In genomic region chr3:173553635-173554280, GRCh38 we compare ENCODE assay signal across 9 cellular contexts.
DNase-seq lines count a peak whose midpoint lies in the region; ATAC-seq, FAIRE-seq and TF ChIP-seq lines count a peak whose summit lies in the region.
"Had no signal": no experiment of that assay in that cellular context is flagged by ENCODE, and none has a peak within 500 bp of the region (broad histone marks: within the 10 kb centered on the region; RNA-seq: fewer than 3 reads in every experiment).

No MANE protein-coding gene starts in this region.

- H2AFZ ChIP-seq in HepG2 (ENCODE audit: low read length): no peak overlapping the region

- 5% methylated on average over 3 of the region's 3 CpGs for WGBS in HepG2 (ENCODE audit: low lambda C conversion rate)

- in situ Hi-C loops in HepG2 (cut with HindIII; ENCODE audit: extremely low pct_ligation_motif_present, low pct_unique_long_range_greater_than_20kb): no loop called here

- TF ChIP-seq POLR2A in HepG2 (IDR thresholded peaks at IDR 0.05; ENCODE audit: insufficient read depth in 1 of 2, low read depth in 2 of 2, low read length in 2 of 2): no peak

- H3K4me3 Mint-ChIP-seq in brain: no peak overlapping the region
- no peak overlapping the region for H3K4me3 Mint-ChIP-seq in activated CD4-positive, alpha-beta T cell treated with anti-CD3 and anti-CD28 coated beads, Interleukin-2, amount 10 ng/mL, durations not matched to agents 7 days and 5 days
- no peak overlapping the region for H3K4me3 Mint-ChIP-seq in activated T-helper 2 cell treated with anti-CD3 and anti-CD28 coated beads, Interferon-gamma antibody, Interleukin-2, Interleukin-4, amounts not matched to agents 10 μg/mL and 5 μg/mL and 100 μg/mL, durations not matched to agents 14 hours and 24 hours and 36 hours (ENCODE audit: low read depth)
- H3K4me3 Mint-ChIP-seq: activated naive CD4-positive, alpha-beta T cell treated with anti-CD3 and anti-CD28 coated beads, Interleukin-2, amount 50 U/mL, for 24 hours had no signal

- H3K4me1 Mint-ChIP-seq in brain: peaks cover 11% of the 10 kb centered on the region
- no peaks in the 10 kb centered on the region for H3K4me1 Mint-ChIP-seq in activated CD4-positive, alpha-beta T cell treated with anti-CD3 and anti-CD28 coated beads, Interleukin-2, amount 10 ng/mL, durations not matched to agents 7 days and 5 days
- no peaks in the 10 kb centered on the region for H3K4me1 Mint-ChIP-seq in activated T-helper 2 cell treated with anti-CD3 and anti-CD28 coated beads, Interferon-gamma antibody, Interleukin-2, Interleukin-4, amounts not matched to agents 10 μg/mL and 5 μg/mL and 100 μg/mL, durations not matched to agents 14 hours and 24 hours and 36 hours (ENCODE audit: low read depth)
- H3K4me1 Mint-ChIP-seq: activated naive CD4-positive, alpha-beta T cell treated with anti-CD3 and anti-CD28 coated beads, Interleukin-2, amount 50 U/mL, for 24 hours had no signal

- peak; percentile 76 to 79 for TF ChIP-seq CTCF in brain (conservative IDR thresholded peaks at IDR 0.05)
- TF ChIP-seq CTCF in HepG2 (CRISPR knock-in tag; IDR thresholded peaks at IDR 0.05): peak; percentile 43

- BruUV-seq in HepG2 (replicated peaks; lab: Mats Ljungman, UMichigan): no TSS peak

- no peak overlapping the region for H3K27ac Mint-ChIP-seq in brain
- no peak overlapping the region for H3K27ac Mint-ChIP-seq in activated CD4-positive, alpha-beta T cell treated with anti-CD3 and anti-CD28 coated beads, Interleukin-2, amount 10 ng/mL, durations not matched to agents 7 days and 5 days
- H3K27ac Mint-ChIP-seq in activated T-helper 2 cell treated with anti-CD3 and anti-CD28 coated beads, Interferon-gamma antibody, Interleukin-2, Interleukin-4, amounts not matched to agents 10 μg/mL and 5 μg/mL and 100 μg/mL, durations not matched to agents 14 hours and 24 hours and 36 hours: no peak overlapping the region
- H3K27ac Mint-ChIP-seq: activated naive CD4-positive, alpha-beta T cell treated with anti-CD3 and anti-CD28 coated beads, Interleukin-2, amount 50 U/mL, for 24 hours had no signal

- TF ChIP-seq RAD21 in HepG2 (CRISPR knock-in tag; IDR thresholded peaks at IDR 0.05): no peak

- no peak for TF ChIP-seq EP300 in HepG2 (IDR thresholded peaks at IDR 0.05; ENCODE audit: low read depth in 2 of 2, low read length in 2 of 2)
- no peak for TF ChIP-seq EP300 in HepG2 (CRISPR knock-in tag; IDR thresholded peaks at IDR 0.05; ENCODE audit: borderline replicate concordance)

- H3K27me3 Mint-ChIP-seq in brain: no peaks in the 10 kb centered on the region
- H3K27me3 Mint-ChIP-seq in activated CD4-positive, alpha-beta T cell treated with anti-CD3 and anti-CD28 coated beads, Interleukin-2, amount 10 ng/mL, durations not matched to agents 7 days and 5 days: peaks cover 2% of the 10 kb centered on the region
- no peaks in the 10 kb centered on the region for H3K27me3 Mint-ChIP-seq in activated T-helper 2 cell treated with anti-CD3 and anti-CD28 coated beads, Interferon-gamma antibody, Interleukin-2, Interleukin-4, amounts not matched to agents 10 μg/mL and 5 μg/mL and 100 μg/mL, durations not matched to agents 14 hours and 24 hours and 36 hours (ENCODE audit: low read depth)
- H3K27me3 Mint-ChIP-seq: activated naive CD4-positive, alpha-beta T cell treated with anti-CD3 and anti-CD28 coated beads, Interleukin-2, amount 50 U/mL, for 24 hours had no signal

- FAIRE-seq in HepG2 (lab: Jason Lieb, UNC): peak; percentile 28

- H3K4me2 ChIP-seq in HepG2 (ENCODE audit: low read depth, low read length): no peak overlapping the region

- no peak overlapping the region for H3K9ac ChIP-seq in HepG2 (ENCODE audit: insufficient read depth, low read depth, low read length)

- intact Hi-C loops in HepG2 (cut with micrococcal nuclease; ENCODE audit: unreplicated experiment): loop anchor here (1.0 to 5.0 kb wide), 3 partner anchors 142 to 746 kb away; no protein-coding TSS in a partner anchor
- intact Hi-C loops in activated T-helper 2 cell treated with anti-CD3 and anti-CD28 coated beads, Interferon-gamma antibody, Interleukin-2, Interleukin-4, amounts not matched to agents 10 μg/mL and 5 μg/mL and 100 μg/mL, durations not matched to agents 14 hours and 24 hours and 36 hours (cut with micrococcal nuclease): no loop called here

- peak; percentile 61; the same call in 2 of the 3 replicates for ATAC-seq in HepG2

- H3K36me3 ChIP-seq in HepG2 (replicated peaks in 1 of 2; ENCODE audit: control insufficient read depth in 1 of 2, insufficient read depth in 2 of 2, low read length in 2 of 2): no peaks in the 10 kb centered on the region

- H3K79me2 ChIP-seq in HepG2 (ENCODE audit: insufficient read depth, low read length): no peaks in the 10 kb centered on the region

- POLR2A ChIA-PET in HepG2 (lab: Yijun Ruan, JAX): no interaction called here
- POLR2A ChIA-PET in activated CD4-positive, alpha-beta T cell treated with anti-CD3 and anti-CD28 coated beads, Interleukin-2, amount 10 ng/mL, durations not matched to agents 7 days and 5 days (lab: Charles Lee): no interaction called here

- H3K36me3 Mint-ChIP-seq in brain: no peaks in the 10 kb centered on the region
- H3K36me3 Mint-ChIP-seq in activated CD4-positive, alpha-beta T cell treated with anti-CD3 and anti-CD28 coated beads, Interleukin-2, amount 10 ng/mL, durations not matched to agents 7 days and 5 days (ENCODE audit: low read depth): no peaks in the 10 kb centered on the region
- H3K36me3 Mint-ChIP-seq in activated T-helper 2 cell treated with anti-CD3 and anti-CD28 coated beads, Interferon-gamma antibody, Interleukin-2, Interleukin-4, amounts not matched to agents 10 μg/mL and 5 μg/mL and 100 μg/mL, durations not matched to agents 14 hours and 24 hours and 36 hours (ENCODE audit: low read depth): no peaks in the 10 kb centered on the region
- H3K36me3 Mint-ChIP-seq: activated naive CD4-positive, alpha-beta T cell treated with anti-CD3 and anti-CD28 coated beads, Interleukin-2, amount 50 U/mL, for 24 hours had no signal

- no peak overlapping the region for H3K27ac ChIP-seq in HepG2 (ENCODE audit: extremely low read length, insufficient read depth, low read length)

- no peaks in the 10 kb centered on the region for H3K27me3 ChIP-seq in HepG2 (ENCODE audit: control insufficient read depth in 1 of 2, insufficient read depth in 2 of 2, low read length in 2 of 2)

- no peak overlapping the region for H3K4me3 ChIP-seq in HepG2 (replicated peaks in 1 of 3; ENCODE audit: insufficient read depth in 1 of 3, low read depth in 2 of 3, low read length in 3 of 3)

- CTCF ChIA-PET in HepG2 (lab: Yijun Ruan, JAX; ENCODE audit: low intra/inter-chr PET ratio, low total read pairs): no interaction called here
- CTCF ChIA-PET in activated CD4-positive, alpha-beta T cell treated with anti-CD3 and anti-CD28 coated beads, Interleukin-2, amount 10 ng/mL, durations not matched to agents 7 days and 5 days (lab: Charles Lee): no interaction called here

- no peaks in the 10 kb centered on the region for H3K9me3 ChIP-seq in HepG2 (ENCODE audit: low read length)

- no peaks in the 10 kb centered on the region for H3K4me1 ChIP-seq in HepG2 (ENCODE audit: insufficient read depth, low read length)

- DNase-seq in NCI-H526 (lab: John Stamatoyannopoulos, UW) (peak; percentile 4 to 46), NCI-H526 treated with DMSO at 0.1 percent for 48 hours (lab: John Stamatoyannopoulos, UW) (no peak), NCI-H2081 (lab: John Stamatoyannopoulos, UW) (peak; percentile 65 to 69), HepG2 (ENCODE audit: low spot score) (peak; percentile 10), NCI-H1048 (lab: John Stamatoyannopoulos, UW) (no peak)
- DNase-seq in activated CD4-positive, alpha-beta T cell treated with anti-CD3 and anti-CD28 coated beads, Interleukin-2, amount 10 ng/mL, durations not matched to agents 7 days and 5 days: no peak
- DNase-seq in activated T-helper 2 cell treated with anti-CD3 and anti-CD28 coated beads, Interferon-gamma antibody, Interleukin-2, Interleukin-4, amounts not matched to agents 10 μg/mL and 5 μg/mL and 100 μg/mL, durations not matched to agents 14 hours and 24 hours and 36 hours (ENCODE audit: low spot score): no peak

- H4K20me1 ChIP-seq in HepG2 (ENCODE audit: insufficient read depth, low read length): no peaks in the 10 kb centered on the region

- no peaks in the 10 kb centered on the region for H3K9me3 Mint-ChIP-seq in brain
- no peaks in the 10 kb centered on the region for H3K9me3 Mint-ChIP-seq in activated CD4-positive, alpha-beta T cell treated with anti-CD3 and anti-CD28 coated beads, Interleukin-2, amount 10 ng/mL, durations not matched to agents 7 days and 5 days
- no peaks in the 10 kb centered on the region for H3K9me3 Mint-ChIP-seq in activated T-helper 2 cell treated with anti-CD3 and anti-CD28 coated beads, Interferon-gamma antibody, Interleukin-2, Interleukin-4, amounts not matched to agents 10 μg/mL and 5 μg/mL and 100 μg/mL, durations not matched to agents 14 hours and 24 hours and 36 hours
- H3K9me3 Mint-ChIP-seq: activated naive CD4-positive, alpha-beta T cell treated with anti-CD3 and anti-CD28 coated beads, Interleukin-2, amount 50 U/mL, for 24 hours had no signal

TF ChIP-seq in HepG2, 621 proteins besides CTCF, POLR2A, EP300 and RAD21:
- peak; percentile 17; the same call in 1 of the 2 replicates for TF ChIP-seq STAG1 (CRISPR knock-in tag; IDR thresholded peaks at IDR 0.05)
- no peak for TF ChIP-seq ZNF260 (CRISPR knock-in tag; IDR thresholded peaks at IDR 0.05; ENCODE audit: borderline replicate concordance, low read depth)
- TF ChIP-seq SMC3 (IDR thresholded peaks at IDR 0.05; ENCODE audit: low read length): peak; percentile 44; the same call in 1 of the 2 replicates

Comparison
In these comparisons a context has a peak if more than half of its experiments do, and no peak if none do; other contexts are left out.
1. DNase-seq: peak in NCI-H526 (2 of 2), NCI-H2081 (2 of 2) and HepG2 (single experiment); none in NCI-H526 treated with DMSO at 0.1 percent for 48 hours (single experiment), NCI-H1048 (single experiment), activated CD4-positive, alpha-beta T cell treated with anti-CD3 and anti-CD28 coated beads, Interleukin-2, amount 10 ng/mL, durations not matched to agents 7 days and 5 days (single experiment) and activated T-helper 2 cell treated with anti-CD3 and anti-CD28 coated beads, Interferon-gamma antibody, Interleukin-2, Interleukin-4, amounts not matched to agents 10 μg/mL and 5 μg/mL and 100 μg/mL, durations not matched to agents 14 hours and 24 hours and 36 hours (single experiment).